In the genomic region with DNA sequence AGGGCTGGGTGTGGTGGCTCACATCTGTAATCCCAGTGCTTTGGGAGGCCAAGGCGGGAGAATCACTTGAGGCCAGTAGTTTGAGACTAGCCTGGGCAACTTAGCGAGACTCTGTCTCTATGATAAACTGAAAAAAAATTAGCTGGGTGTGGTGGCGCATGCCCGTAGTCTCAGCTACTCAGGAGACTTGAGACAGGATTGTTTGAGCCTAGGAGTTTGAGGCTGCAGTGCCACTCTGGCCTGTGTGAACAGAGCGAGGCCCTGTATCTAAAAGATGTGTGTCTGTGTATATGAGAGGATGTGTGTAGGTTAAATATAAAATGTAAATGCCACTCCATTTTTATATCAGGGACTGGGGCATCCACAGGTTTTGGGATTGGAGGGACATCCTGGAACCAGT, we compare ENCODE assay signal across 1 cellular context.
TF ChIP-seq lines count a peak whose summit lies in the region.

No MANE protein-coding gene starts in this region.

TF ChIP-seq in endothelial cell of umbilical vein, 7 proteins besides CTCF, POLR2A, EP300 and RAD21:
- TF ChIP-seq POLR2AphosphoS5 (IDR thresholded peaks at IDR 0.05; ENCODE audit: insufficient read depth, low read depth, low read length) (peak; percentile 50), GATA2 (IDR thresholded peaks at IDR 0.05; ENCODE audit: insufficient read depth, insufficient read length, low read depth, low read length) (no peak)
